29 cellular contexts compared by ENCODE assay signal in genomic region chr11:1252371-1253102, GRCh38. TPM values are rescaled to one million over a fixed set of nuclear protein-coding genes. Genes with fewer than 3 reads are reported as not detected.
"Had no signal": no experiment of that assay in that cellular context is flagged by ENCODE, and none has a peak within 500 bp of the region (broad histone marks: within the 10 kb centered on the region; RNA-seq: fewer than 3 reads in every experiment).

No MANE protein-coding gene starts in this region.

- H3K4me3 ChIP-seq: heart right ventricle, hepatocyte, left ventricle myocardium inferior, lung, neural progenitor cell, ovary, spleen, tibial nerve, uterus had no signal

- H3K4me2 ChIP-seq: hepatocyte, neural progenitor cell had no signal

- H3K36me3 Mint-ChIP-seq: naive B cell; natural killer cell; neural progenitor cell; stimulated activated memory B cell treated with anti-CD40 and anti-IgM and Interleukin-4, amounts not matched to agents 10 μg/mL and 1 μg/mL and 100 μg/mL, for 72 hours; type B pancreatic cell had no signal

- H3K27ac ChIP-seq: heart right ventricle, hepatocyte, left ventricle myocardium inferior, neural progenitor cell, ovary, spleen, tibial nerve, uterus had no signal

- H3K4me1 ChIP-seq: heart right ventricle, left ventricle myocardium inferior, neural progenitor cell, spleen, tibial nerve, uterus had no signal

- H3K79me2 ChIP-seq: hepatocyte had no signal

- DNase-seq: heart right ventricle; islet precursor cell; left ventricle myocardium inferior; mesendoderm; naive B cell; natural killer cell; nephron progenitor cell; ovary; small intestine; spleen; stimulated activated CD4-positive, alpha-beta T cell treated with anti-CD3 and anti-CD28 coated beads, Interleukin-4, amount 100 ng/mL, for 24 hours; stimulated activated naive CD4-positive, alpha-beta T cell treated with Interleukin-2 at 50 U/mL for 16 hours; uterus had no signal

- H3K27ac Mint-ChIP-seq: mesothelial cell of epicardium; naive B cell; nephron progenitor cell; neural progenitor cell; progenitor cell of endocrine pancreas; stimulated activated memory B cell treated with anti-CD40 and anti-IgM and Interleukin-4, amounts not matched to agents 10 μg/mL and 1 μg/mL and 100 μg/mL, for 72 hours; type B pancreatic cell had no signal

- H3K9me3 Mint-ChIP-seq: natural killer cell; stimulated activated memory B cell treated with anti-CD40 and anti-IgM and Interleukin-4, amounts not matched to agents 10 μg/mL and 1 μg/mL and 100 μg/mL, for 72 hours; type B pancreatic cell had no signal

- H3K4me1 Mint-ChIP-seq: mesothelial cell of epicardium; nephron progenitor cell; neural progenitor cell; stimulated activated memory B cell treated with anti-CD40 and anti-IgM and Interleukin-4, amounts not matched to agents 10 μg/mL and 1 μg/mL and 100 μg/mL, for 72 hours had no signal

- H3K36me3 ChIP-seq: heart right ventricle, left ventricle myocardium inferior, neural progenitor cell, ovary, spleen, tibial nerve, uterus had no signal

- H3K4me3 Mint-ChIP-seq: mesothelial cell of epicardium; natural killer cell; nephron progenitor cell; neural progenitor cell; stimulated activated memory B cell treated with anti-CD40 and anti-IgM and Interleukin-4, amounts not matched to agents 10 μg/mL and 1 μg/mL and 100 μg/mL, for 72 hours; type B pancreatic cell had no signal

- H3K27me3 ChIP-seq: heart right ventricle, hepatocyte, neural progenitor cell, ovary, tibial nerve, uterus had no signal

- H3K9me3 ChIP-seq: heart right ventricle, left ventricle myocardium inferior, ovary, spleen, tibial nerve, uterus had no signal

- H2AFZ ChIP-seq: hepatocyte, neural progenitor cell had no signal

- ATAC-seq: natural killer cell; right cardiac atrium; sciatic nerve; stimulated activated memory B cell treated with anti-CD40 and anti-IgM and Interleukin-4, amounts not matched to agents 10 μg/mL and 1 μg/mL and 100 μg/mL, for 72 hours had no signal

- H3K27me3 Mint-ChIP-seq: naive B cell; stimulated activated memory B cell treated with anti-CD40 and anti-IgM and Interleukin-4, amounts not matched to agents 10 μg/mL and 1 μg/mL and 100 μg/mL, for 72 hours; type B pancreatic cell had no signal

- FAIRE-seq: small intestine had no signal

- H3K9ac ChIP-seq: neural progenitor cell had no signal

RNA-seq across cellular contexts. Expression of gene MUC5B, which starts 29.7 kb away (rescaled TPM):
- total RNA-seq: heart right ventricle, kidney epithelial cell, left ventricle myocardium inferior, mesothelial cell of epicardium, natural killer cell, progenitor cell of endocrine pancreas, pulmonary artery endothelial cell, renal cortical epithelial cell, right cardiac atrium, subcutaneous adipose tissue, temporal lobe, ureter had no signal
- polyA plus RNA-seq: heart right ventricle had no signal
